In the genomic region with DNA sequence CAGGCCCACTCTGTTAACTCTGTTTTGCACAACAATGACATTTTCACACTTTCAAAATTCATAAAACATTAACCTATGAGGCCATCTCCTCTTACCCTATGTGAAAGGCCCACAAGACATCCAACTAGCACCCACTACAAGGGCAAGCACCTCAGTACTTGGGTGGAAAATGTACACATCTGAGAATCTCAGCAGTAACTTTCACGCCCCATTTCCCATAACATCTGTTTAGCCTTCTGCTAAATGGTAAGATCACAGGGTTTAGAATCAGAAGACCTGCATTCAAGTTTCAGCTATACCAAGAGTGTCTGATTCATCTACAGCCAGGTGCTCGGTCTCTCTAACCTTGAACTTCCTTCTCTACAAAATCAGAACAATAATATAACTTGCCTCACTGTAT, we compare ENCODE assay signal across 16 cellular contexts.
DNase-seq lines count a peak whose midpoint lies in the region; ATAC-seq and TF ChIP-seq lines count a peak whose summit lies in the region.
"Had no signal": no experiment of that assay in that cellular context is flagged by ENCODE, and none has a peak within 500 bp of the region (broad histone marks: within the 10 kb centered on the region; RNA-seq: fewer than 3 reads in every experiment).

No MANE protein-coding gene starts in this region.

- no peak for TF ChIP-seq CTCF in vagina (IDR thresholded peaks at IDR 0.05)
- no peak for TF ChIP-seq CTCF in endodermal cell (conservative IDR thresholded peaks at IDR 0.05)

- DNase-seq in C1 segment of cervical spinal cord (lab: John Stamatoyannopoulos, UW) (no peak), vagina (ENCODE audit: extremely low spot score in 2 of 2) (no peak), endodermal cell (no peak)
- DNase-seq: colonic mucosa; islet precursor cell; NCI-H1436; NK-92 treated with Interleukin-12 subunit alpha and Interleukin-12 subunit beta, amount 100 ng/mL, for 24 hours; SW 1271; upper lobe of left lung had no signal

- peaks cover 2% of the 10 kb centered on the region for H3K9me3 Mint-ChIP-seq in endodermal cell

- H3K4me1 ChIP-seq in vagina = no peaks in the 10 kb centered on the region
- H3K4me1 ChIP-seq in endodermal cell (ENCODE audit: control insufficient read depth, insufficient read depth, low read length) = no peaks in the 10 kb centered on the region
- H3K4me1 ChIP-seq: BLaER1, colonic mucosa, upper lobe of left lung had no signal

- no peaks in the 10 kb centered on the region for H3K4me1 Mint-ChIP-seq in endodermal cell

- ATAC-seq in GM18498 (IDR thresholded peaks at IDR 0.05; ENCODE audit: unreplicated experiment) (peak; percentile 88), GM19351 (IDR thresholded peaks at IDR 0.05; ENCODE audit: unreplicated experiment) (peak; percentile 81), HG02678 (IDR thresholded peaks at IDR 0.05; ENCODE audit: unreplicated experiment) (peak; percentile 89), HG03460 (IDR thresholded peaks at IDR 0.05; ENCODE audit: unreplicated experiment) (peak; percentile 91)
- ATAC-seq in activated CD4-positive, CD25-positive, alpha-beta regulatory T cell treated with anti-CD3 and anti-CD28 coated beads, Interleukin-2, amount 50 U/mL, for 24 hours = no peak

- H3K9me3 ChIP-seq in vagina (no peaks in the 10 kb centered on the region), endodermal cell (ENCODE audit: control insufficient read depth, low read length) (no peaks in the 10 kb centered on the region)
- H3K9me3 ChIP-seq: BLaER1, colonic mucosa, upper lobe of left lung had no signal

- H3K27me3 ChIP-seq in vagina (no peaks in the 10 kb centered on the region), endodermal cell (ENCODE audit: control insufficient read depth, insufficient read depth, low read length, poor library complexity, severe bottlenecking) (no peaks in the 10 kb centered on the region)
- H3K27me3 ChIP-seq: BLaER1, colonic mucosa, upper lobe of left lung had no signal

- H3K27me3 Mint-ChIP-seq in endodermal cell (ENCODE audit: insufficient read depth) = no peaks in the 10 kb centered on the region
- H3K27me3 Mint-ChIP-seq: activated naive CD8-positive, alpha-beta T cell had no signal

- TF ChIP-seq POLR2A in vagina (IDR thresholded peaks at IDR 0.05) = no peak

- H3K4me3 Mint-ChIP-seq in endodermal cell = no peak overlapping the region
- H3K4me3 Mint-ChIP-seq: activated naive CD8-positive, alpha-beta T cell had no signal

- intact Hi-C loops in vagina (cut with DNase I) = loop anchor here (5.0 kb wide), 1 partner anchor 153 kb away; no protein-coding TSS in a partner anchor

- H3K27ac ChIP-seq in vagina (no peak overlapping the region), endodermal cell (ENCODE audit: low read depth, low read length) (no peak overlapping the region)
- H3K27ac ChIP-seq: BLaER1, colonic mucosa, upper lobe of left lung had no signal

- H3K36me3 Mint-ChIP-seq in endodermal cell (ENCODE audit: low read depth) = no peaks in the 10 kb centered on the region

- 80 to 89% methylated on average over 1 to 2 of the region's 2 CpGs for WGBS in endodermal cell (ENCODE audit: insufficient coverage in 1 of 2, insufficient read length in 1 of 2), 2 experiments

- no peak overlapping the region for H3K9ac ChIP-seq in endodermal cell (ENCODE audit: extremely low read depth, low read length, poor library complexity, severe bottlenecking)
- H3K9ac ChIP-seq: BLaER1 had no signal

- no peak overlapping the region for H3K27ac Mint-ChIP-seq in endodermal cell
- H3K27ac Mint-ChIP-seq: activated naive CD8-positive, alpha-beta T cell had no signal

- H3K36me3 ChIP-seq in vagina = peaks cover 0 to 24% of the 10 kb centered on the region in 2 donors
- no peaks in the 10 kb centered on the region for H3K36me3 ChIP-seq in endodermal cell (ENCODE audit: control insufficient read depth, insufficient read depth, low read length)
- H3K36me3 ChIP-seq: colonic mucosa had no signal

- H3K4me3 ChIP-seq in vagina = no peak overlapping the region
- H3K4me3 ChIP-seq in endodermal cell (ENCODE audit: low read length) = no peak overlapping the region
- H3K4me3 ChIP-seq: BLaER1, colonic mucosa, upper lobe of left lung had no signal

Comparison
In these comparisons a context has a peak if more than half of its experiments do, and no peak if none do; other contexts are left out.
1. ATAC-seq: peak in GM18498 (single experiment), GM19351 (single experiment), HG02678 (single experiment) and HG03460 (single experiment); none in activated CD4-positive, CD25-positive, alpha-beta regulatory T cell treated with anti-CD3 and anti-CD28 coated beads, Interleukin-2, amount 50 U/mL, for 24 hours (0 of 2).